In the genomic region with DNA sequence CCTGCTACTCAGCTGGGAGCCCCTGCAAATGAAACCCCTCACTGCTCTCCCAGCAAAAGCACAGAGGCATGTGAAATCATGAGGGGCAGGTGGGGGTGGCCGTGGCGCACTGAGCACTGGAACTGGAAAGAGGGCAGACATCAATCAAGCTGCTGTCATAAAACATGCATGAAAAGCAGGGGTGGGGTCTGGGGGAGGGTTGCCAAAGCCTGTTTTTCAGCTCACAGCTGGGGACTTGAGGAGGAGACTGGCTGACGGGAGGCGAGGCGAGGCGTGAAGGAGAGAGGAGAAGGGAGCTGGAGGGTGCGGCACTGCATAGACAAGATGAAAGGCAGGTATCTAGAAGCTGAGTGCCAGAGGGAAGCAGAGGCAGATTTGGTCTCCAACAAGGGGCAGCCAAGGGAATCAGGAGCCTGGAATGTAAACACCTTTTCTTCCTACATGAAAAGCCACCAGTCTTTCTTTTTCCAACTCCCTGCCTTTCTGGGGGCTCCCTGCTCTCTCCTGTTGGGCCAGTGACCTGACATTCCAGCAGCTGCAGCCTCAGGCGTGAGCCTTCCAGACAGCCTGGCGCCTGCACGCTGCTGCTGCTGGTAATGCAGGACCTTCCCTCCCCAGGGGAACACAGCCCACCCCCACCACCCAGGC, we compare ENCODE assay signal across 11 cellular contexts.
DNase-seq lines count a peak whose midpoint lies in the region; ATAC-seq and TF ChIP-seq lines count a peak whose summit lies in the region.
"Had no signal": no experiment of that assay in that cellular context is flagged by ENCODE, and none has a peak within 500 bp of the region (broad histone marks: within the 10 kb centered on the region; RNA-seq: fewer than 3 reads in every experiment).

No MANE protein-coding gene starts in this region.

- H4K5ac ChIP-seq in mesendoderm (ENCODE audit: low read length), result no peak overlapping the region

- H3K4me1 ChIP-seq in BE2C, result peaks cover 56% of the 10 kb centered on the region
- peaks cover 8% of the 10 kb centered on the region for H3K4me1 ChIP-seq in mesendoderm (ENCODE audit: control insufficient read depth, low read depth, low read length)
- H3K4me1 ChIP-seq: uterus had no signal

- H3K9me3 ChIP-seq in BE2C, result no peaks in the 10 kb centered on the region
- H3K9me3 ChIP-seq: uterus had no signal

- H3K18ac ChIP-seq in mesendoderm (ENCODE audit: low read length), result peak overlapping the region; percentile 88

- peak overlapping the region; percentile 37 to 79 (median 56) for H3K4me3 Mint-ChIP-seq in brain
- H3K4me3 Mint-ChIP-seq in MCF 10A (ENCODE audit: unreplicated experiment), result no peak overlapping the region
- H3K4me3 Mint-ChIP-seq in activated T-cell treated with anti-CD3 and anti-CD28 coated beads, Interleukin-2, amount 50 U/mL, for 4 hours, result no peak overlapping the region

- H2AK5ac ChIP-seq in mesendoderm (ENCODE audit: low read length), result no peak overlapping the region

- peak overlapping the region; percentile 59 for H3K56ac ChIP-seq in mesendoderm (ENCODE audit: low read length)

- H3K4me3 ChIP-seq in BE2C (ENCODE audit: low read depth, low read length) (peak overlapping the region; percentile 40), mesendoderm (ENCODE audit: low read length) (no peak overlapping the region)
- H3K4me3 ChIP-seq: uterus had no signal

- H3K36me3 Mint-ChIP-seq in brain (peaks cover 11% of the 10 kb centered on the region), MCF 10A (ENCODE audit: insufficient read depth, unreplicated experiment) (no peaks in the 10 kb centered on the region)
- no peaks in the 10 kb centered on the region for H3K36me3 Mint-ChIP-seq in activated T-cell treated with anti-CD3 and anti-CD28 coated beads, Interleukin-2, amount 50 U/mL, for 4 hours (ENCODE audit: insufficient read depth)

- no peak overlapping the region for H2BK15ac ChIP-seq in mesendoderm (replicated peaks; ENCODE audit: low read depth)

- ATAC-seq in activated T-cell treated with anti-CD3 and anti-CD28 coated beads, Interleukin-2, amount 50 U/mL, for 4 hours, result no peak

- CTCF ChIA-PET in MCF 10A (lab: Yijun Ruan, JAX), result interaction anchor here (0.6 to 2.9 kb wide), 5 partner anchors 13 to 153 kb away, joined by 3 to 14 read pairs (median 4); no protein-coding TSS in a partner anchor

- intact Hi-C loops in MCF 10A (cut with micrococcal nuclease), result no loop called here

- peak overlapping the region; percentile 25 for H3K27ac ChIP-seq in mesendoderm (ENCODE audit: low read depth, low read length)
- H3K27ac ChIP-seq: uterus had no signal

- H3K79me2 ChIP-seq in mesendoderm (ENCODE audit: control insufficient read depth, insufficient read depth, low read length), result no peaks in the 10 kb centered on the region

- H3K9ac ChIP-seq in mesendoderm (ENCODE audit: low read length), result peak overlapping the region; percentile 33

- H3K36me3 ChIP-seq in BE2C (no peaks in the 10 kb centered on the region; the same call in none of the 2 replicates), mesendoderm (ENCODE audit: control insufficient read depth, insufficient read depth, low read length) (no peaks in the 10 kb centered on the region)
- H3K36me3 ChIP-seq: uterus had no signal

- H3K27ac Mint-ChIP-seq in brain, result peak overlapping the region; percentile 79 to 96 (median 84)
- H3K27ac Mint-ChIP-seq in MCF 10A (ENCODE audit: low read depth, unreplicated experiment), result no peak overlapping the region

- peaks cover 0 to 5% (median 0%) of the 10 kb centered on the region in 5 experiments for H3K9me3 Mint-ChIP-seq in brain
- no peaks in the 10 kb centered on the region for H3K9me3 Mint-ChIP-seq in MCF 10A (ENCODE audit: unreplicated experiment)
- H3K9me3 Mint-ChIP-seq in activated T-cell treated with anti-CD3 and anti-CD28 coated beads, Interleukin-2, amount 50 U/mL, for 4 hours, result no peaks in the 10 kb centered on the region

- no peaks in the 10 kb centered on the region for H3K79me1 ChIP-seq in mesendoderm (ENCODE audit: low read length)

- no peak overlapping the region for H4K8ac ChIP-seq in mesendoderm (ENCODE audit: low read depth, low read length)

- DNase-seq in BE2C (peak; percentile 91), NCI-H128 (lab: John Stamatoyannopoulos, UW; ENCODE audit: unreplicated experiment) (peak; percentile 20), mesendoderm (peak; percentile 95), MCF 10A (ENCODE audit: unreplicated experiment) (no peak), HuH-7.5 (ENCODE audit: low spot score) (no peak)
- no peak for DNase-seq in stimulated activated CD4-positive, alpha-beta T cell treated with anti-CD3 and anti-CD28 coated beads, Interleukin-1b, Interleukin-23, amount 100 ng/mL, for 48 hours
- no peak for DNase-seq in activated T-cell treated with anti-CD3 and anti-CD28 coated beads, Interleukin-2, amount 50 U/mL, for 4 hours
- DNase-seq: amniotic stem cell, EL, uterus had no signal

- POLR2A ChIA-PET in MCF 10A (lab: Yijun Ruan, JAX), result interaction anchor here (0.5 to 0.6 kb wide), 2 partner anchors 10 to 191 kb away, joined by 3 to 5 read pairs; no protein-coding TSS in a partner anchor

- H3K27me3 Mint-ChIP-seq in brain (peaks cover 2% of the 10 kb centered on the region), MCF 10A (ENCODE audit: insufficient read depth, unreplicated experiment) (peaks cover 33% of the 10 kb centered on the region)
- H3K27me3 Mint-ChIP-seq in activated T-cell treated with anti-CD3 and anti-CD28 coated beads, Interleukin-2, amount 50 U/mL, for 4 hours (ENCODE audit: low read depth), result peaks cover 19% of the 10 kb centered on the region

- peak overlapping the region; percentile 66 for H2BK120ac ChIP-seq in mesendoderm (ENCODE audit: low read depth, low read length)

- peak overlapping the region; percentile 77 for H2BK5ac ChIP-seq in mesendoderm (ENCODE audit: low read length)

- no peak overlapping the region for H3K4me2 ChIP-seq in mesendoderm (ENCODE audit: low read length)

- peak; percentile 24 for TF ChIP-seq CTCF in BE2C (IDR thresholded peaks at IDR 0.05; ENCODE audit: low read depth, low read length)
- peak in 1 of 2 experiments; percentile 18 for TF ChIP-seq CTCF in brain (conservative IDR thresholded peaks at IDR 0.05)
- no peak for TF ChIP-seq CTCF in MCF 10A (IDR thresholded peaks at IDR 0.05; ENCODE audit: unreplicated experiment)

- H3K23ac ChIP-seq in mesendoderm (ENCODE audit: low read length), result no peak overlapping the region

- peak overlapping the region; percentile 56 for H3K4ac ChIP-seq in mesendoderm (ENCODE audit: low read depth, low read length)

- no CpG with 5 or more reads among the region's 10 CpGs for WGBS in mesendoderm (ENCODE audit: extremely low coverage, insufficient coverage, low lambda C conversion rate)

- H3K4me1 Mint-ChIP-seq in brain, result peaks cover 60% of the 10 kb centered on the region
- no peaks in the 10 kb centered on the region for H3K4me1 Mint-ChIP-seq in MCF 10A (ENCODE audit: insufficient read depth, unreplicated experiment)
- no peaks in the 10 kb centered on the region for H3K4me1 Mint-ChIP-seq in activated T-cell treated with anti-CD3 and anti-CD28 coated beads, Interleukin-2, amount 50 U/mL, for 4 hours (ENCODE audit: low read depth)

- BruUV-seq in MCF 10A (replicated peaks; lab: Mats Ljungman, UMichigan), result no TSS peak

- H3K27me3 ChIP-seq in BE2C, result no peaks in the 10 kb centered on the region
- no peaks in the 10 kb centered on the region for H3K27me3 ChIP-seq in mesendoderm (ENCODE audit: insufficient read depth, low read length, poor library complexity)
- H3K27me3 ChIP-seq: uterus had no signal

Comparison
In these comparisons a context has a peak if more than half of its experiments do, and no peak if none do; other contexts are left out.
1. DNase-seq: peak in BE2C (single experiment), NCI-H128 (single experiment) and mesendoderm (single experiment); none in stimulated activated CD4-positive, alpha-beta T cell treated with anti-CD3 and anti-CD28 coated beads, Interleukin-1b, Interleukin-23, amount 100 ng/mL, for 48 hours (single experiment), MCF 10A (single experiment), HuH-7.5 (single experiment) and activated T-cell treated with anti-CD3 and anti-CD28 coated beads, Interleukin-2, amount 50 U/mL, for 4 hours (single experiment).
2. H3K4me3 Mint-ChIP-seq: peak in brain (5 of 5); none in MCF 10A (single experiment) and activated T-cell treated with anti-CD3 and anti-CD28 coated beads, Interleukin-2, amount 50 U/mL, for 4 hours (single experiment).